14 cellular contexts compared by ENCODE assay signal in the genomic region with DNA sequence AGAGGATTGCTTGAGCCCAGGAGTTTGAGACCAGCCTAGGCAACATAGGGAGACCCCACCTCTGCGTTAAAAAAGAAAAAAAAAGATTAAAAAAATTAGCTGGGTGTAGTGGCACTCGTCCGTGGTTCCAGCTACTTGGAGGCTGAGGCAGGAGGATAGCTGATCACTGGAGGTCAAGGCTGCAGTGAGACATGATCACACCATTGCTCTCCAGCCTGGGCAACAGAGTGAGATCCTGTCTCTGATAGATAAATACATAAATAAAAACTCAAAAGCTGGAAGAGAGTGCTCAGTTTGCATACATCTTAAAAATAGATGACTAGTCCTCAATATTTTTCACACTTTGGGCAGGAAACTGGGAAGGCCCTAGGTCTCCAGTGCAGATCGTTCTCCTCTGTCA. TPM values are rescaled to one million over a fixed set of nuclear protein-coding genes. Genes with fewer than 3 reads are reported as not detected.
DNase-seq lines count a peak whose midpoint lies in the region; ATAC-seq and TF ChIP-seq lines count a peak whose summit lies in the region.
"Had no signal": no experiment of that assay in that cellular context is flagged by ENCODE, and none has a peak within 500 bp of the region (broad histone marks: within the 10 kb centered on the region; RNA-seq: fewer than 3 reads in every experiment).

No MANE protein-coding gene starts in this region.

- peak overlapping the region; percentile 11 for H3K4me3 Mint-ChIP-seq in T-helper 1 cell treated with Interleukin-12 subunit alpha and Interleukin-12 subunit beta and Interleukin-4 antibody, amounts not matched to agents 30 μg/mL and 1 μg/mL, for 36 hours
- peak overlapping the region in 3 of 4 donors; percentile 15 to 65 (median 62) for H3K4me3 Mint-ChIP-seq in IgD-negative memory B cell
- H3K4me3 Mint-ChIP-seq in activated naive CD8-positive, alpha-beta T cell treated with anti-CD3 and anti-CD28 coated beads, Interleukin-2, amount 50 U/mL, for 24 hours: peak overlapping the region; percentile 79
- no peak overlapping the region for H3K4me3 Mint-ChIP-seq in nephron progenitor cell

- H3K9me3 Mint-ChIP-seq in T-helper 1 cell treated with Interleukin-12 subunit alpha and Interleukin-12 subunit beta and Interleukin-4 antibody, amounts not matched to agents 30 μg/mL and 1 μg/mL, for 36 hours: no peaks in the 10 kb centered on the region
- H3K9me3 Mint-ChIP-seq in IgD-negative memory B cell: no peaks in the 10 kb centered on the region
- H3K9me3 Mint-ChIP-seq in activated naive CD8-positive, alpha-beta T cell treated with anti-CD3 and anti-CD28 coated beads, Interleukin-2, amount 50 U/mL, for 24 hours: peaks cover under 1% of the 10 kb centered on the region
- H3K9me3 Mint-ChIP-seq in nephron progenitor cell: peaks cover 6% of the 10 kb centered on the region

- TF ChIP-seq CTCF in nephron progenitor cell (IDR thresholded peaks at IDR 0.05): no peak
- TF ChIP-seq CTCF in lower leg skin (IDR thresholded peaks at IDR 0.05): no peak

- WGBS in lower leg skin, 2 donors: 91 to 93% methylated on average over 4 of the region's 4 CpGs

- H3K36me3 Mint-ChIP-seq in T-helper 1 cell treated with Interleukin-12 subunit alpha and Interleukin-12 subunit beta and Interleukin-4 antibody, amounts not matched to agents 30 μg/mL and 1 μg/mL, for 36 hours (ENCODE audit: low read depth): peaks cover 3% of the 10 kb centered on the region
- no peaks in the 10 kb centered on the region for H3K36me3 Mint-ChIP-seq in IgD-negative memory B cell
- H3K36me3 Mint-ChIP-seq in activated naive CD8-positive, alpha-beta T cell treated with anti-CD3 and anti-CD28 coated beads, Interleukin-2, amount 50 U/mL, for 24 hours (ENCODE audit: low read depth): peaks cover 37% of the 10 kb centered on the region
- H3K36me3 Mint-ChIP-seq in nephron progenitor cell (ENCODE audit: low read depth): peaks cover 19% of the 10 kb centered on the region

- no peak for ATAC-seq in activated naive CD8-positive, alpha-beta T cell treated with anti-CD3 and anti-CD28 coated beads, Interleukin-2, amount 50 U/mL, for 24 hours
- ATAC-seq in HG03095 (IDR thresholded peaks at IDR 0.05; ENCODE audit: unreplicated experiment): no peak

- no peak overlapping the region for H3K4me3 ChIP-seq in lower leg skin (ENCODE audit: low read depth, poor library complexity, severe bottlenecking)
- H3K4me3 ChIP-seq: esophagus squamous epithelium, SK-N-MC had no signal

- TF ChIP-seq POLR2A in lower leg skin (IDR thresholded peaks at IDR 0.05): no peak

- no peaks in the 10 kb centered on the region for H3K27me3 Mint-ChIP-seq in T-helper 1 cell treated with Interleukin-12 subunit alpha and Interleukin-12 subunit beta and Interleukin-4 antibody, amounts not matched to agents 30 μg/mL and 1 μg/mL, for 36 hours (ENCODE audit: low read depth)
- H3K27me3 Mint-ChIP-seq in IgD-negative memory B cell (peaks cover 2% of the 10 kb centered on the region), nephron progenitor cell (ENCODE audit: low read depth, poor library complexity) (peaks cover under 1% of the 10 kb centered on the region)
- peaks cover 2% of the 10 kb centered on the region for H3K27me3 Mint-ChIP-seq in activated naive CD8-positive, alpha-beta T cell treated with anti-CD3 and anti-CD28 coated beads, Interleukin-2, amount 50 U/mL, for 24 hours
- H3K27me3 Mint-ChIP-seq: progenitor cell of endocrine pancreas had no signal

- H3K27ac Mint-ChIP-seq in T-helper 1 cell treated with Interleukin-12 subunit alpha and Interleukin-12 subunit beta and Interleukin-4 antibody, amounts not matched to agents 30 μg/mL and 1 μg/mL, for 36 hours: peak overlapping the region; percentile 41
- H3K27ac Mint-ChIP-seq in IgD-negative memory B cell (peak overlapping the region in 2 of 3 donors; percentile 75 to 97), nephron progenitor cell (peak overlapping the region; percentile 86)
- H3K27ac Mint-ChIP-seq in activated naive CD8-positive, alpha-beta T cell treated with anti-CD3 and anti-CD28 coated beads, Interleukin-2, amount 50 U/mL, for 24 hours: peak overlapping the region; percentile 98
- H3K27ac Mint-ChIP-seq: progenitor cell of endocrine pancreas had no signal

- DNase-seq in T-helper 1 cell (no peak), nephron progenitor cell (no peak), lower leg skin (ENCODE audit: low spot score in 2 of 2) (no peak), NCI-H1048 (lab: John Stamatoyannopoulos, UW) (no peak)
- no peak for DNase-seq in activated naive CD8-positive, alpha-beta T cell treated with anti-CD3 and anti-CD28 coated beads, Interleukin-2, amount 50 U/mL, for 24 hours
- DNase-seq: aorta, esophagus squamous epithelium, NCI-H1694 treated with DMSO at 0.1 percent for 48 hours, NCI-H510A treated with DMSO at 0.1 percent for 48 hours had no signal

- peaks cover 73% of the 10 kb centered on the region for H3K4me1 Mint-ChIP-seq in T-helper 1 cell treated with Interleukin-12 subunit alpha and Interleukin-12 subunit beta and Interleukin-4 antibody, amounts not matched to agents 30 μg/mL and 1 μg/mL, for 36 hours (ENCODE audit: low read depth)
- peaks cover 74 to 83% (median 78%) of the 10 kb centered on the region in 3 donors for H3K4me1 Mint-ChIP-seq in IgD-negative memory B cell
- H3K4me1 Mint-ChIP-seq in activated naive CD8-positive, alpha-beta T cell treated with anti-CD3 and anti-CD28 coated beads, Interleukin-2, amount 50 U/mL, for 24 hours: peaks cover 90% of the 10 kb centered on the region
- peaks cover 60% of the 10 kb centered on the region for H3K4me1 Mint-ChIP-seq in nephron progenitor cell

- intact Hi-C loops in lower leg skin (cut with DNase I; ENCODE audit: low total_unique reads): no loop called here

RNA-seq across cellular contexts. Expression of a gene that starts 54.1 kb away (rescaled TPM):
- polyA plus RNA-seq in IgD-negative memory B cell: 48.4 TPM
- total RNA-seq in lower leg skin: 10 to 100 TPM in 3 of 4 donors, 1 to 10 TPM in 1; 8.3 to 15.9 (median 12.1) TPM

Comparison
In these comparisons a context has a peak if more than half of its experiments do, and no peak if none do; other contexts are left out.
1. H3K27ac Mint-ChIP-seq: peak in every context shown above with its lines; median percentile 98 in activated naive CD8-positive, alpha-beta T cell treated with anti-CD3 and anti-CD28 coated beads, Interleukin-2, amount 50 U/mL, for 24 hours; 86 in IgD-negative memory B cell; 86 in nephron progenitor cell; 41 in T-helper 1 cell treated with Interleukin-12 subunit alpha and Interleukin-12 subunit beta and Interleukin-4 antibody, amounts not matched to agents 30 μg/mL and 1 μg/mL, for 36 hours.